14 cellular contexts compared by ENCODE assay signal in genomic region chr17:64069143-64069542, GRCh38. TPM values are rescaled to one million over a fixed set of nuclear protein-coding genes. Genes with fewer than 3 reads are reported as not detected.
"Had no signal": no experiment of that assay in that cellular context is flagged by ENCODE, and none has a peak within 500 bp of the region (broad histone marks: within the 10 kb centered on the region; RNA-seq: fewer than 3 reads in every experiment).

No MANE protein-coding gene starts in this region.

- H3K27me3 Mint-ChIP-seq: naive thymus-derived CD4-positive, alpha-beta T cell had no signal

- H3K4me3 Mint-ChIP-seq: neural crest cell had no signal

- DNase-seq: erythroblast; foreskin keratinocyte; head of caudate nucleus; left colon; mesendoderm; naive thymus-derived CD4-positive, alpha-beta T cell; ovary; right cardiac atrium; small intestine; stimulated activated CD4-positive, alpha-beta T cell treated with anti-CD3 and anti-CD28 coated beads, Interleukin-12 subunit alpha, Interleukin-12 subunit beta, amount 100 ng/mL, for 4 hours; stimulated activated naive CD4-positive, alpha-beta T cell treated with Interleukin-2 at 50 U/mL for 16 hours; trophoblast cell had no signal

- H3K4me3 ChIP-seq: hepatocyte, ovary had no signal

- H3K4me1 Mint-ChIP-seq: neural crest cell had no signal

- H3K27me3 ChIP-seq: foreskin keratinocyte, hepatocyte, ovary had no signal

- ATAC-seq: foreskin keratinocyte; left colon; naive thymus-derived CD4-positive, alpha-beta T cell; right cardiac atrium had no signal

- H3K4me1 ChIP-seq: foreskin keratinocyte had no signal

- H3K27ac ChIP-seq: foreskin keratinocyte, hepatocyte, ovary had no signal

RNA-seq across cellular contexts. Expression of gene ICAM2, which starts 48.7 kb away (rescaled TPM):
- total RNA-seq: neural crest cell had no signal
